Comparison of ENCODE assay signal across 8 cellular contexts in genomic region chr5:40755407-40756365, GRCh38. TPM values are rescaled to one million over a fixed set of nuclear protein-coding genes. Genes with fewer than 3 reads are reported as not detected.
DNase-seq lines count a peak whose midpoint lies in the region; ATAC-seq and TF ChIP-seq lines count a peak whose summit lies in the region.

Gene TTC33 (minus strand): TSS chr5:40755961. CDS start chr5:40747018, 8,943 bp downstream.

- peak; percentile 91 for TF ChIP-seq CTCF in GM13976 (IDR thresholded peaks at IDR 0.05; ENCODE audit: borderline replicate concordance, control extremely low read depth, extremely low read depth, insufficient read depth, missing control alignments)
- peak; percentile 73 for TF ChIP-seq CTCF in left ventricle myocardium inferior (IDR thresholded peaks at IDR 0.05; ENCODE audit: borderline replicate concordance)
- TF ChIP-seq CTCF in progenitor cell of endocrine pancreas (IDR thresholded peaks at IDR 0.05; ENCODE audit: unreplicated experiment): peak; percentile 73

- H3K36me3 Mint-ChIP-seq in progenitor cell of endocrine pancreas (ENCODE audit: insufficient read depth): peaks cover 19% of the 10 kb centered on the region

- H3K9me3 Mint-ChIP-seq in progenitor cell of endocrine pancreas (ENCODE audit: low read depth): peaks cover 4% of the 10 kb centered on the region

- H3K27ac Mint-ChIP-seq in progenitor cell of endocrine pancreas: no peak within 1 kb of the TSS

- 5% methylated on average over 80 of the region's 80 CpGs for WGBS in urinary bladder

- intact Hi-C loops in left ventricle myocardium inferior (cut with micrococcal nuclease): loop anchor here (10.0 kb wide), 1 partner anchor 119 kb away; no protein-coding TSS in a partner anchor

- H3K4me1 ChIP-seq in left ventricle myocardium inferior (peaks cover 36% of the 10 kb centered on the region), urinary bladder (ENCODE audit: insufficient read depth) (no peaks in the 10 kb centered on the region)

- H3K4me3 ChIP-seq in left ventricle myocardium inferior (peak within 1 kb of the TSS; percentile 87), urinary bladder (ENCODE audit: low read depth, low read length) (peak within 1 kb of the TSS; percentile 85)

- H3K4me3 Mint-ChIP-seq in progenitor cell of endocrine pancreas (ENCODE audit: low read depth): no peak within 1 kb of the TSS

- peaks cover 5% of the 10 kb centered on the region for H3K9me3 ChIP-seq in left ventricle myocardium inferior (replicated peaks)

- peak; percentile 85 for ATAC-seq in HG02870 (IDR thresholded peaks at IDR 0.05; ENCODE audit: unreplicated experiment)

- no peaks in the 10 kb centered on the region for H3K36me3 ChIP-seq in left ventricle myocardium inferior
- H3K36me3 ChIP-seq in urinary bladder (ENCODE audit: insufficient read depth): no peaks in the 10 kb centered on the region

- peak; percentile 95 for DNase-seq in GM13976 (ENCODE audit: low spot score)
- peak; percentile 95 for DNase-seq in NCI-H146 (lab: John Stamatoyannopoulos, UW)
- DNase-seq in T-helper 1 cell: peak; percentile 88 to 96 (median 93)
- peak; percentile 70 to 98 (median 90) for DNase-seq in amygdala (lab: John Stamatoyannopoulos, UW)
- DNase-seq in left ventricle myocardium inferior: peak; percentile 96
- DNase-seq in progenitor cell of endocrine pancreas (ENCODE audit: low spot score, unreplicated experiment): peak; percentile 86

- in situ Hi-C loops in GM13976 (cut with MboI; ENCODE audit: low sequenced_read_pairs, unreplicated experiment): no loop called here

- H3K27ac ChIP-seq in left ventricle myocardium inferior (replicated peaks) (peak within 1 kb of the TSS; percentile 88), urinary bladder (ENCODE audit: low read depth) (peak within 1 kb of the TSS; percentile 92)

- H3K27me3 ChIP-seq in left ventricle myocardium inferior (ENCODE audit: low read depth): no peaks in the 10 kb centered on the region

- peaks cover 2% of the 10 kb centered on the region for H3K4me1 Mint-ChIP-seq in progenitor cell of endocrine pancreas (ENCODE audit: low read depth)

- H3K27me3 Mint-ChIP-seq in progenitor cell of endocrine pancreas: no peaks in the 10 kb centered on the region

RNA-seq across cellular contexts. Expression of gene TTC33, which starts in this region (rescaled TPM):
- total RNA-seq in left ventricle myocardium inferior: 14.3 TPM
- total RNA-seq in progenitor cell of endocrine pancreas: 21.5 and 25.4 TPM in 2 replicates
- 38.4 TPM for total RNA-seq in urinary bladder
- 13.2 TPM for polyA plus RNA-seq in urinary bladder

Comparison
In these comparisons a context has a peak if more than half of its experiments do, and no peak if none do; other contexts are left out.
1. Peak in every context shown above with its lines: DNase-seq, ATAC-seq, H3K4me3 ChIP-seq and H3K27ac ChIP-seq.